Comparison of ENCODE assay signal across 9 cellular contexts in genomic region chr1:2248127-2248826, GRCh38. TPM values are rescaled to one million over a fixed set of nuclear protein-coding genes. Genes with fewer than 3 reads are reported as not detected.
DNase-seq lines count a peak whose midpoint lies in the region; ATAC-seq and TF ChIP-seq lines count a peak whose summit lies in the region.
"Had no signal": no experiment of that assay in that cellular context is flagged by ENCODE, and none has a peak within 500 bp of the region (broad histone marks: within the 10 kb centered on the region; RNA-seq: fewer than 3 reads in every experiment).

No MANE protein-coding gene starts in this region.

- peaks cover 17% of the 10 kb centered on the region for H3K27me3 Mint-ChIP-seq in glutamatergic neuron (ENCODE audit: unreplicated experiment)

- peaks cover 16% of the 10 kb centered on the region for H3K9me3 Mint-ChIP-seq in glutamatergic neuron (ENCODE audit: unreplicated experiment)

- intact Hi-C loops in Right ventricle myocardium superior (cut with DNase I), result no loop called here
- intact Hi-C loops in heart right ventricle (cut with DNase I), result no loop called here
- intact Hi-C loops in vagina (cut with DNase I), result no loop called here

- 78 to 79% methylated on average over 21 of the region's 21 CpGs for WGBS in heart right ventricle, 2 donors

- H3K36me3 Mint-ChIP-seq in glutamatergic neuron (ENCODE audit: unreplicated experiment), result no peaks in the 10 kb centered on the region

- H3K36me3 ChIP-seq in heart right ventricle (peaks cover 0 to 4% (median 0%) of the 10 kb centered on the region in 9 donors), mucosa of rectum (ENCODE audit: control insufficient read depth in 2 of 2, insufficient read depth in 2 of 2, low read length in 2 of 2) (peaks cover 0 to 5% of the 10 kb centered on the region in 2 donors), vagina (no peaks in the 10 kb centered on the region)

- DNase-seq in Right ventricle myocardium superior (peak; percentile 42), heart right ventricle (no peak), glutamatergic neuron (peak; percentile 56), vagina (ENCODE audit: extremely low spot score in 2 of 2) (no peak), Kasumi-1 (lab: John Stamatoyannopoulos, UW) (no peak), NCI-H69 (lab: John Stamatoyannopoulos, UW) (no peak)
- DNase-seq: stimulated activated CD4-positive, alpha-beta T cell treated with anti-CD3 and anti-CD28 coated beads, Interleukin-4, amount 100 ng/mL, for 4 hours had no signal

- H3K9me3 ChIP-seq in heart right ventricle (no peaks in the 10 kb centered on the region), mucosa of rectum (ENCODE audit: control insufficient read depth in 2 of 2, low read length in 2 of 2) (no peaks in the 10 kb centered on the region), vagina (no peaks in the 10 kb centered on the region)

- H3K4me1 ChIP-seq in heart right ventricle, result peaks cover 62 to 96% (median 87%) of the 10 kb centered on the region in 9 donors
- H3K4me1 ChIP-seq in mucosa of rectum (ENCODE audit: control insufficient read depth in 2 of 2, insufficient read depth in 2 of 2, low read length in 2 of 2), result peaks cover 37 to 38% of the 10 kb centered on the region in 2 donors
- H3K4me1 ChIP-seq in vagina, result peaks cover 94% of the 10 kb centered on the region

- peak overlapping the region; percentile 27 to 52 for H3K9ac ChIP-seq in mucosa of rectum (ENCODE audit: low read depth in 1 of 2, low read length in 2 of 2)

- peak overlapping the region in 1 of 10 donors; percentile 15 for H3K4me3 ChIP-seq in heart right ventricle
- H3K4me3 ChIP-seq in mucosa of rectum (ENCODE audit: low read length in 2 of 2), result no peak overlapping the region
- H3K4me3 ChIP-seq in vagina, result peak overlapping the region; percentile 17 to 19

- peak overlapping the region; percentile 40 for H3K27ac Mint-ChIP-seq in glutamatergic neuron (ENCODE audit: unreplicated experiment)

- peak overlapping the region; percentile 61 for H3K4me3 Mint-ChIP-seq in glutamatergic neuron (ENCODE audit: unreplicated experiment)

- TF ChIP-seq CTCF in heart right ventricle (IDR thresholded peaks at IDR 0.05) (no peak), glutamatergic neuron (IDR thresholded peaks at IDR 0.05; ENCODE audit: partially characterized antibody, unreplicated experiment) (no peak), vagina (IDR thresholded peaks at IDR 0.05) (no peak)

- no peaks in the 10 kb centered on the region for H3K27me3 ChIP-seq in heart right ventricle
- H3K27me3 ChIP-seq in mucosa of rectum (ENCODE audit: control insufficient read depth in 2 of 2, insufficient read depth in 2 of 2, low read length in 2 of 2), result no peaks in the 10 kb centered on the region
- no peaks in the 10 kb centered on the region for H3K27me3 ChIP-seq in vagina

- TF ChIP-seq POLR2A in vagina (IDR thresholded peaks at IDR 0.05), result no peak

- H3K27ac ChIP-seq in heart right ventricle (peak overlapping the region in 4 of 10 donors; percentile 2 to 38 (median 18)), mucosa of rectum (ENCODE audit: low read depth in 2 of 2, low read length in 2 of 2) (peak overlapping the region; percentile 64 to 74), vagina (no peak overlapping the region)

- H3K4me1 Mint-ChIP-seq in glutamatergic neuron (ENCODE audit: low read depth, unreplicated experiment), result peaks cover 51% of the 10 kb centered on the region

- ATAC-seq in Right ventricle myocardium superior (ENCODE audit: poor library complexity), result no peak
- ATAC-seq in heart right ventricle, result no peak
- ATAC-seq in HG03354 (IDR thresholded peaks at IDR 0.05; ENCODE audit: poor library complexity, severe bottlenecking, unreplicated experiment), result no peak

RNA-seq across cellular contexts. Expression of gene SKI, which starts 20.2 kb away (rescaled TPM):
- 35.1 TPM for total RNA-seq in Right ventricle myocardium superior
- total RNA-seq in heart right ventricle, result 10 to 100 TPM; 29.4 to 50.9 (median 38.3) TPM
- 10 to 100 TPM; 13.8 to 16.6 TPM for polyA plus RNA-seq in heart right ventricle
- total RNA-seq in glutamatergic neuron (ENCODE audit: unreplicated experiment), result 143 TPM
- 53.8 TPM for total RNA-seq in vagina

RNA-seq across cellular contexts. Expression of gene FAAP20, which starts 53.7 kb away (rescaled TPM):
- total RNA-seq in Right ventricle myocardium superior, result 38.7 TPM
- total RNA-seq in heart right ventricle, result 10 to 100 TPM; 30.9 to 47.6 (median 38.3) TPM
- polyA plus RNA-seq in heart right ventricle, result 10 to 100 TPM; 83.0 to 83.6 TPM
- 111 TPM for total RNA-seq in glutamatergic neuron (ENCODE audit: unreplicated experiment)
- total RNA-seq in vagina, result 92.3 TPM

Comparison
In these comparisons a context has a peak if more than half of its experiments do, and no peak if none do; other contexts are left out.
1. DNase-seq: peak in Right ventricle myocardium superior (single experiment) and glutamatergic neuron (single experiment); none in heart right ventricle (0 of 2), vagina (0 of 2), Kasumi-1 (0 of 2) and NCI-H69 (single experiment).
2. H3K4me3 ChIP-seq: peak in vagina (2 of 2); none in mucosa of rectum (0 of 2).